Comparison of ENCODE assay signal across 21 cellular contexts in genomic region chr21:41180752-41181151, GRCh38. TPM values are rescaled to one million over a fixed set of nuclear protein-coding genes. Genes with fewer than 3 reads are reported as not detected.
A peak's percentile ranks its signal among the peaks of the same experiment; 100 is the strongest.
DNase-seq lines count a peak whose midpoint lies in the region; ATAC-seq and TF ChIP-seq lines count a peak whose summit lies in the region.
"Had no signal": no experiment of that assay in that cellular context is flagged by ENCODE, and none has a peak within 500 bp of the region (broad histone marks: within the 10 kb centered on the region; RNA-seq: fewer than 3 reads in every experiment).

No MANE protein-coding gene starts in this region.

- no peak overlapping the region for H3K4me2 ChIP-seq in neural progenitor cell
- H3K4me2 ChIP-seq: BLaER1, GM23338 had no signal

- DNase-seq in NCI-H345 (lab: John Stamatoyannopoulos, UW) = peak; percentile 34
- no peak for DNase-seq in NCI-H345 treated with DMSO at 0.1 percent for 48 hours (lab: John Stamatoyannopoulos, UW; ENCODE audit: unreplicated experiment)
- peak; percentile 35 for DNase-seq in ACHN
- DNase-seq in NCI-H226 = peak; percentile 9
- peak; percentile 54 for DNase-seq in kidney tubule cell (ENCODE audit: low spot score)
- DNase-seq in neural progenitor cell (ENCODE audit: low spot score) = no peak
- DNase-seq: 8988T; CD4-positive, CD25-positive, alpha-beta regulatory T cell; CD8-positive, alpha-beta T cell; DMS53; EL; GDM1; H9 had no signal

- no peaks in the 10 kb centered on the region for H3K36me3 Mint-ChIP-seq in neural progenitor cell
- H3K36me3 Mint-ChIP-seq: CD4-positive, CD25-positive, alpha-beta regulatory T cell; CD8-positive, alpha-beta T cell had no signal

- peaks cover 9% of the 10 kb centered on the region for H3K9me3 Mint-ChIP-seq in neural progenitor cell
- H3K9me3 Mint-ChIP-seq: CD8-positive, alpha-beta T cell had no signal

- H2AFZ ChIP-seq in neural progenitor cell (replicated peaks) = no peak overlapping the region
- H2AFZ ChIP-seq: GM23338 had no signal

- ATAC-seq in HG03139 (IDR thresholded peaks at IDR 0.05; ENCODE audit: unreplicated experiment) (no peak), GM18858 (IDR thresholded peaks at IDR 0.05; ENCODE audit: unreplicated experiment) (no peak)
- ATAC-seq: CD8-positive, alpha-beta T cell; GM12878; GM23338; HCT116 had no signal

- peaks cover 12% of the 10 kb centered on the region for H3K4me1 ChIP-seq in neural progenitor cell
- H3K4me1 ChIP-seq: BLaER1 had no signal

- no peaks in the 10 kb centered on the region for H3K36me3 ChIP-seq in neural progenitor cell
- H3K36me3 ChIP-seq: BLaER1 had no signal

- H3K27me3 Mint-ChIP-seq in neural progenitor cell (ENCODE audit: insufficient read depth, low read depth) = no peaks in the 10 kb centered on the region
- H3K27me3 Mint-ChIP-seq: B cell had no signal

- H3K4me3 Mint-ChIP-seq in neural progenitor cell = no peak overlapping the region
- H3K4me3 Mint-ChIP-seq: B cell; CD4-positive, CD25-positive, alpha-beta regulatory T cell; CD8-positive, alpha-beta T cell; GM23338; H9 had no signal

- H3K79me2 ChIP-seq in neural progenitor cell (ENCODE audit: low read depth) = no peaks in the 10 kb centered on the region

- no peak overlapping the region for H3K4me3 ChIP-seq in neural progenitor cell
- H3K4me3 ChIP-seq: BLaER1, GM12878, GM23338 had no signal

- H3K27me3 ChIP-seq in neural progenitor cell = no peaks in the 10 kb centered on the region
- H3K27me3 ChIP-seq: BLaER1 had no signal

- peaks cover 8% of the 10 kb centered on the region for H3K9me3 ChIP-seq in neural progenitor cell (ENCODE audit: low read depth)

- no peak for TF ChIP-seq CTCF in neural progenitor cell (IDR thresholded peaks at IDR 0.05)

- no peaks in the 10 kb centered on the region for H3F3A ChIP-seq in neural progenitor cell (ENCODE audit: low read depth)

- H3K9ac ChIP-seq in neural progenitor cell = no peak overlapping the region
- H3K9ac ChIP-seq: BLaER1 had no signal

- no peak overlapping the region for H3K27ac ChIP-seq in neural progenitor cell
- H3K27ac ChIP-seq: BLaER1, C4-2B had no signal

- in situ Hi-C loops in ACHN (cut with HindIII; ENCODE audit: low pct_ligation_motif_present, low pct_unique_long_range_greater_than_20kb, low sequenced_read_pairs) = no loop called here

- no peaks in the 10 kb centered on the region for H4K20me1 ChIP-seq in neural progenitor cell (ENCODE audit: low read depth)
- H4K20me1 ChIP-seq: BLaER1 had no signal

- peaks cover 9% of the 10 kb centered on the region for H3K4me1 Mint-ChIP-seq in neural progenitor cell
- H3K4me1 Mint-ChIP-seq: CD4-positive, CD25-positive, alpha-beta regulatory T cell had no signal

- no peak overlapping the region for H3K27ac Mint-ChIP-seq in neural progenitor cell
- H3K27ac Mint-ChIP-seq: B cell; CD4-positive, CD25-positive, alpha-beta regulatory T cell; CD8-positive, alpha-beta T cell; GM23338; H9 had no signal

RNA-seq across cellular contexts. Expression of gene BACE2, which starts 12.8 kb away (rescaled TPM):
- 0.15 and 0.71 TPM in 2 replicates for total RNA-seq in neural progenitor cell (ENCODE audit: low replicate concordance)

Comparison
In these comparisons a context has a peak if more than half of its experiments do, and no peak if none do; other contexts are left out.
1. DNase-seq: peak in NCI-H345 (single experiment), ACHN (single experiment), NCI-H226 (single experiment) and kidney tubule cell (single experiment); none in NCI-H345 treated with DMSO at 0.1 percent for 48 hours (single experiment) and neural progenitor cell (single experiment).